ENCODE assay signal across 1 cellular context in genomic region chr6:77292564-77293546, GRCh38.
TF ChIP-seq lines count a peak whose summit lies in the region.

No MANE protein-coding gene starts in this region.

TF ChIP-seq in SK-N-SH, 30 proteins besides CTCF, POLR2A, EP300 and RAD21 (continued from another document):
- no peak for TF ChIP-seq ZBTB33 (IDR thresholded peaks at IDR 0.05; ENCODE audit: borderline replicate concordance, low read depth)
- no peak for TF ChIP-seq EZH2phosphoT487 (IDR thresholded peaks at IDR 0.05; ENCODE audit: borderline replicate concordance, low read depth)
- no peak for TF ChIP-seq ELF1 (IDR thresholded peaks at IDR 0.05)
- TF ChIP-seq TCF12 (IDR thresholded peaks at IDR 0.05) = peak; percentile 42
- peak; percentile 12; the same call in 1 of the 2 replicates for TF ChIP-seq PBX3 (IDR thresholded peaks at IDR 0.05)
- peak; percentile 64; the same call in 1 of the 2 replicates for TF ChIP-seq FOSL2 (IDR thresholded peaks at IDR 0.05; ENCODE audit: borderline replicate concordance, low read depth)
- TF ChIP-seq RXRA (IDR thresholded peaks at IDR 0.05; ENCODE audit: borderline replicate concordance, low read depth) = peak; percentile 13; the same call in 1 of the 2 replicates
- TF ChIP-seq RFX5 (IDR thresholded peaks at IDR 0.05; ENCODE audit: low read length) = no peak
- no peak for TF ChIP-seq MEF2A (IDR thresholded peaks at IDR 0.05; ENCODE audit: borderline replicate concordance, low read depth)
